14 cellular contexts compared by ENCODE assay signal in the genomic region with DNA sequence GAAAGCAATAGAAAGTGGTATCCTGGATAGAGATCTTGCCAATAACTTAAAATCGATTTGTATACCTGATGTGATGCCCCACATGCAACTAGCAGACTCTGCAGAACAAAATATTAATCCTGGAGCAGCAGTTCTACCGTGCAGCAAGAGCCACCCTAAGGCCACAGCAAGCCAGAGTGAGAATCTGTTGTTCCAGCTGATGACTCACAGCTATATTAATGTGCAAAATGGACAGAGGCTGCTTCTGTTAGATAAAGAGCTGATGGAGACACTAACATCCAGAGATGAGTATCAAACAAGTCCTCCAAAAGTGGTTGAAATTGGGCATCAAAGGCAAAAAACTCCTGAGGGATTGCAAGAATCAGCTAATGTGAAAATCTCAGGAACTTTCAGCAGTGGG.
DNase-seq lines count a peak whose midpoint lies in the region; ATAC-seq and TF ChIP-seq lines count a peak whose summit lies in the region.
"Had no signal": no experiment of that assay in that cellular context is flagged by ENCODE, and none has a peak within 500 bp of the region (broad histone marks: within the 10 kb centered on the region; RNA-seq: fewer than 3 reads in every experiment).

No MANE protein-coding gene starts in this region.

- H3K27ac Mint-ChIP-seq in activated CD4-positive, alpha-beta T cell treated with anti-CD3 and anti-CD28 coated beads for 36 hours = peak overlapping the region; percentile 61
- H3K27ac Mint-ChIP-seq in activated CD8-positive, alpha-beta T cell treated with anti-CD3 and anti-CD28 coated beads, Interleukin-2, amount 10 ng/mL, durations not matched to agents 7 days and 5 days = peak overlapping the region; percentile 66

- H3K9ac ChIP-seq in fibroblast of lung (ENCODE audit: insufficient read depth, low read length) = no peak overlapping the region

- CTCF ChIA-PET in activated CD4-positive, alpha-beta T cell treated with anti-CD3 and anti-CD28 coated beads for 36 hours (lab: Charles Lee) = interaction anchor here (2.0 kb wide), 1 partner anchor 234 kb away, joined by 7 read pairs; no protein-coding TSS in a partner anchor
- CTCF ChIA-PET in activated CD8-positive, alpha-beta T cell treated with anti-CD3 and anti-CD28 coated beads, Interleukin-2, amount 10 ng/mL, durations not matched to agents 7 days and 5 days (lab: Charles Lee) = interaction anchor here (1.2 to 2.1 kb wide), 3 partner anchors 78 to 140 kb away, joined by 3 to 6 read pairs (median 3); no protein-coding TSS in a partner anchor

- no peak for TF ChIP-seq POLR2A in sigmoid colon (IDR thresholded peaks at IDR 0.05)

- peaks cover 61% of the 10 kb centered on the region for H3K36me3 Mint-ChIP-seq in activated CD4-positive, alpha-beta T cell treated with anti-CD3 and anti-CD28 coated beads for 36 hours (ENCODE audit: low read depth)
- H3K36me3 Mint-ChIP-seq in activated CD8-positive, alpha-beta T cell treated with anti-CD3 and anti-CD28 coated beads, Interleukin-2, amount 10 ng/mL, durations not matched to agents 7 days and 5 days (ENCODE audit: low read depth) = peaks cover 84% of the 10 kb centered on the region

- H3K36me3 ChIP-seq in fibroblast of lung (ENCODE audit: control insufficient read depth, insufficient read depth, low read length) = peaks cover 17% of the 10 kb centered on the region
- H3K36me3 ChIP-seq in sigmoid colon = peaks cover 0 to 57% (median 12%) of the 10 kb centered on the region in 4 donors

- POLR2A ChIA-PET in activated CD4-positive, alpha-beta T cell treated with anti-CD3 and anti-CD28 coated beads for 36 hours (lab: Charles Lee) = no interaction called here
- POLR2A ChIA-PET in activated CD8-positive, alpha-beta T cell treated with anti-CD3 and anti-CD28 coated beads, Interleukin-2, amount 10 ng/mL, durations not matched to agents 7 days and 5 days (lab: Charles Lee) = no interaction called here

- no peak overlapping the region for H3K4me3 Mint-ChIP-seq in activated CD4-positive, alpha-beta T cell treated with anti-CD3 and anti-CD28 coated beads for 36 hours
- H3K4me3 Mint-ChIP-seq in activated CD8-positive, alpha-beta T cell treated with anti-CD3 and anti-CD28 coated beads, Interleukin-2, amount 10 ng/mL, durations not matched to agents 7 days and 5 days = no peak overlapping the region
- H3K4me3 Mint-ChIP-seq: brain had no signal

- H3K4me1 Mint-ChIP-seq in activated CD4-positive, alpha-beta T cell treated with anti-CD3 and anti-CD28 coated beads for 36 hours = peaks cover 42% of the 10 kb centered on the region
- H3K4me1 Mint-ChIP-seq in activated CD8-positive, alpha-beta T cell treated with anti-CD3 and anti-CD28 coated beads, Interleukin-2, amount 10 ng/mL, durations not matched to agents 7 days and 5 days (ENCODE audit: low read depth) = peaks cover 28% of the 10 kb centered on the region

- no peak overlapping the region for H3K4me2 ChIP-seq in fibroblast of lung (ENCODE audit: extremely low read depth, insufficient read depth, low read length)

- H3K27ac ChIP-seq in fibroblast of lung (ENCODE audit: insufficient read depth, low read length) = no peak overlapping the region
- H3K27ac ChIP-seq in sigmoid colon = peak overlapping the region in 3 of 4 donors; percentile 17 to 81 (median 36)
- H3K27ac ChIP-seq: SK-N-MC, thoracic aorta, VCaP had no signal

- no peaks in the 10 kb centered on the region for H4K20me1 ChIP-seq in fibroblast of lung (ENCODE audit: control insufficient read depth, extremely low read depth, insufficient read depth, low read length)

- intact Hi-C loops in activated CD4-positive, alpha-beta T cell treated with anti-CD3 and anti-CD28 coated beads for 36 hours (cut with DNase I, micrococcal nuclease) = no loop called here
- intact Hi-C loops in sigmoid colon (cut with DNase I) = no loop called here

- ATAC-seq in activated CD4-positive, alpha-beta T cell treated with anti-CD3 and anti-CD28 coated beads for 36 hours = no peak
- no peak for ATAC-seq in activated CD8-positive, alpha-beta T cell treated with anti-CD3 and anti-CD28 coated beads, Interleukin-2, amount 10 ng/mL, durations not matched to agents 7 days and 5 days

- DNase-seq in activated CD4-positive, alpha-beta T cell treated with anti-CD3 and anti-CD28 coated beads for 36 hours = no peak
- no peak for DNase-seq in activated CD4-positive, alpha-beta T cell treated with anti-CD3 and anti-CD28 coated beads, Interleukin-2, amount 50 U/mL, for 4 hours
- no peak for DNase-seq in activated CD8-positive, alpha-beta T cell treated with anti-CD3 and anti-CD28 coated beads, Interleukin-2, amount 10 ng/mL, durations not matched to agents 7 days and 5 days
- DNase-seq in fibroblast of lung (ENCODE audit: low read depth in 2 of 2) (peak; percentile 4 to 26), sigmoid colon (no peak), SHP77 treated with DMSO at 0.1 percent for 48 hours (lab: John Stamatoyannopoulos, UW) (no peak), NCI-H1436 (lab: John Stamatoyannopoulos, UW) (no peak), NCI-H2107 treated with DMSO at 0.1 percent for 48 hours (lab: John Stamatoyannopoulos, UW; ENCODE audit: unreplicated experiment) (no peak)
- DNase-seq: COR-L47 had no signal

- H3K4me3 ChIP-seq in fibroblast of lung (replicated peaks in 1 of 4; ENCODE audit: control extremely low read depth in 1 of 4, insufficient read depth in 1 of 4, low read depth in 3 of 4, low read length in 4 of 4) = no peak overlapping the region
- H3K4me3 ChIP-seq in sigmoid colon = no peak overlapping the region
- H3K4me3 ChIP-seq: lung, SK-N-MC, thoracic aorta had no signal

- H3K4me1 ChIP-seq in fibroblast of lung (ENCODE audit: control insufficient read depth, extremely low read depth, insufficient read depth, low read length) = no peaks in the 10 kb centered on the region
- peaks cover 0 to 71% (median 44%) of the 10 kb centered on the region in 4 donors for H3K4me1 ChIP-seq in sigmoid colon

- no peaks in the 10 kb centered on the region for H3K27me3 Mint-ChIP-seq in activated CD4-positive, alpha-beta T cell treated with anti-CD3 and anti-CD28 coated beads for 36 hours
- H3K27me3 Mint-ChIP-seq in activated CD8-positive, alpha-beta T cell treated with anti-CD3 and anti-CD28 coated beads, Interleukin-2, amount 10 ng/mL, durations not matched to agents 7 days and 5 days (ENCODE audit: low read depth) = no peaks in the 10 kb centered on the region
- H3K27me3 Mint-ChIP-seq: brain had no signal

- 90 to 93% methylated on average over 2 of the region's 2 CpGs for WGBS in sigmoid colon, 2 donors

- H2AFZ ChIP-seq in fibroblast of lung (ENCODE audit: low read length) = no peak overlapping the region

- H3K9me3 ChIP-seq in fibroblast of lung (ENCODE audit: control insufficient read depth, insufficient read depth, low read depth, low read length) (no peaks in the 10 kb centered on the region), sigmoid colon (no peaks in the 10 kb centered on the region)
- H3K9me3 ChIP-seq: thoracic aorta had no signal

- no peaks in the 10 kb centered on the region for H3K9me3 Mint-ChIP-seq in activated CD4-positive, alpha-beta T cell treated with anti-CD3 and anti-CD28 coated beads for 36 hours (ENCODE audit: low read depth)
- no peaks in the 10 kb centered on the region for H3K9me3 Mint-ChIP-seq in activated CD8-positive, alpha-beta T cell treated with anti-CD3 and anti-CD28 coated beads, Interleukin-2, amount 10 ng/mL, durations not matched to agents 7 days and 5 days (ENCODE audit: insufficient read depth)
- H3K9me3 Mint-ChIP-seq: brain had no signal

- no peaks in the 10 kb centered on the region for H3K79me2 ChIP-seq in fibroblast of lung (ENCODE audit: control insufficient read depth, insufficient read depth, low read length)

- TF ChIP-seq CTCF in fibroblast of lung (conservative IDR thresholded peaks at IDR 0.05 in 1 of 2, IDR thresholded peaks at IDR 0.05 in 1 of 2; ENCODE audit: low read depth in 1 of 2, low read length in 2 of 2) = no peak
- TF ChIP-seq CTCF in sigmoid colon (IDR thresholded peaks at IDR 0.05) = no peak

- H3K27me3 ChIP-seq in fibroblast of lung (ENCODE audit: control insufficient read depth, insufficient read depth, low read length) = no peaks in the 10 kb centered on the region
- H3K27me3 ChIP-seq in sigmoid colon = no peaks in the 10 kb centered on the region

- TF ChIP-seq EP300 in sigmoid colon (IDR thresholded peaks at IDR 0.05) = no peak

Comparison
In these comparisons a context has a peak if more than half of its experiments do, and no peak if none do; other contexts are left out.
1. DNase-seq: peak in fibroblast of lung (2 of 2); none in activated CD4-positive, alpha-beta T cell treated with anti-CD3 and anti-CD28 coated beads for 36 hours (single experiment), activated CD4-positive, alpha-beta T cell treated with anti-CD3 and anti-CD28 coated beads, Interleukin-2, amount 50 U/mL, for 4 hours (0 of 2), activated CD8-positive, alpha-beta T cell treated with anti-CD3 and anti-CD28 coated beads, Interleukin-2, amount 10 ng/mL, durations not matched to agents 7 days and 5 days (single experiment), sigmoid colon (single experiment), SHP77 treated with DMSO at 0.1 percent for 48 hours (single experiment), NCI-H1436 (single experiment) and NCI-H2107 treated with DMSO at 0.1 percent for 48 hours (single experiment).